Comparison of ENCODE assay signal across 9 cellular contexts in the genomic region with DNA sequence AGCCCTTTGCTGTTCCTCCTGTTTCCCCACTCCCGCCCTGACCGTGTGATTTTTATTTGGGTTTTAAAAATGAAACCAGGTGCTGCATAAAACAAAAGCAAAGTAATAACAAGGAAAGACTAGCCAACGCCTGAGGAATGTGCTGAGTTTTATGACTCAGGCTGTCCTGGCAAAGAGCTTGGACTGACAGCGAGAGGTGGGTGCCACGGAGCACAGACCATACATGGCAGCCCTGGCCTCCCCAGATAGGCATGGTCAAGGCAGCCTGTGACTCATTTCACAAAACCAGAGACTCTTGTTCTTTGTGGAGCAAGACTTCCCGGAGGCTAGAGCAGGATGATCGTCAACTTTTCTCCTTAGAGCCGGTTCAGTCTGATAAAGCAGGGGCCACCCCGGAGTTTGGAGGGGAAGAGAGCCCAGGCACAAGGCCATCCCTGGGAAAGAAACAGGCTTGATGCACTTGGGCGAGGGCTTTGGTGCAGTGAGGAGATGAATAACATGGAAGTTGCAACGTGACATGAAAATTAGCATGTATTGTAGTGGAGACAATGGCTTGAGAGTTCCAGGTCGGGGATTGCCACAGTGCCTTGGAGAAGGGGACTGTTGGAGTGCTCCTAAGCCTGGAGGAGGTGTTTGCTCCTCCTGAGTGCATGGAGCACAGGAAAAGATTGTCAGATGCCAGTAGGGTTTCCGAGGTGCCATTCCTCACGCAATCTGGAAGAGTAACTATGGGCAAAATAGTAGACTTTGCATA. TPM values are rescaled to one million over a fixed set of nuclear protein-coding genes. Genes with fewer than 3 reads are reported as not detected.
DNase-seq lines count a peak whose midpoint lies in the region; ATAC-seq and TF ChIP-seq lines count a peak whose summit lies in the region.
"Had no signal": no experiment of that assay in that cellular context is flagged by ENCODE, and none has a peak within 500 bp of the region (broad histone marks: within the 10 kb centered on the region; RNA-seq: fewer than 3 reads in every experiment).

No MANE protein-coding gene starts in this region.

- H3K27ac ChIP-seq in breast epithelium: peak overlapping the region; percentile 99 to 100
- peak overlapping the region; percentile 91 to 94 for H3K27ac ChIP-seq in lung (ENCODE audit: low read depth in 1 of 2, low read length in 1 of 2)
- peak overlapping the region; percentile 92 for H3K27ac ChIP-seq in vagina

- DNase-seq in EH (ENCODE audit: low read depth) (peak; percentile 99), breast epithelium (ENCODE audit: low spot score in 2 of 2) (peak; percentile 75 to 94), lung (ENCODE audit: low spot score) (peak; percentile 74), vagina (ENCODE audit: extremely low spot score in 2 of 2) (no peak), NCI-H345 (lab: John Stamatoyannopoulos, UW) (no peak), NCI-H1048 (lab: John Stamatoyannopoulos, UW) (no peak)

- intact Hi-C loops in breast epithelium (cut with DNase I; ENCODE audit: low total_unique reads): loop anchor here (5.0 kb wide), 1 partner anchor 153 kb away; no protein-coding TSS in a partner anchor
- intact Hi-C loops in vagina (cut with DNase I): loop anchor here (5.0 to 10.0 kb wide), 2 partner anchors 110 to 203 kb away; a partner anchor contains a TSS

- H3K27me3 ChIP-seq in breast epithelium: no peaks in the 10 kb centered on the region
- no peaks in the 10 kb centered on the region for H3K27me3 ChIP-seq in lung (ENCODE audit: control insufficient read depth, insufficient read depth)
- no peaks in the 10 kb centered on the region for H3K27me3 ChIP-seq in vagina

- TF ChIP-seq CTCF in breast epithelium (IDR thresholded peaks at IDR 0.05): no peak
- TF ChIP-seq CTCF in lung (IDR thresholded peaks at IDR 0.05; ENCODE audit: control extremely low read depth, extremely low read depth): no peak
- no peak for TF ChIP-seq CTCF in vagina (IDR thresholded peaks at IDR 0.05)

- no peaks in the 10 kb centered on the region for H3K9me3 ChIP-seq in breast epithelium
- no peaks in the 10 kb centered on the region for H3K9me3 ChIP-seq in lung (ENCODE audit: control insufficient read depth in 2 of 2, insufficient read depth in 1 of 2, low read length in 1 of 2)
- no peaks in the 10 kb centered on the region for H3K9me3 ChIP-seq in vagina

- ATAC-seq in HG03108 (IDR thresholded peaks at IDR 0.05; ENCODE audit: unreplicated experiment) (peak; percentile 36), lung (ENCODE audit: insufficient read depth, low FRiP score) (peak; percentile 59), GM21786 (IDR thresholded peaks at IDR 0.05; ENCODE audit: unreplicated experiment) (no peak)

- 50 to 68% methylated on average over 14 of the region's 14 CpGs for WGBS in lung, 2 donors

- H3K4me1 ChIP-seq in breast epithelium (peaks cover 7 to 24% of the 10 kb centered on the region in 2 donors), lung (ENCODE audit: control insufficient read depth in 2 of 2, insufficient read depth in 2 of 2, low read length in 2 of 2) (peaks cover 13 to 22% of the 10 kb centered on the region in 2 donors), vagina (peaks cover 38% of the 10 kb centered on the region)

- TF ChIP-seq POLR2A in breast epithelium (IDR thresholded peaks at IDR 0.05) (no peak), vagina (IDR thresholded peaks at IDR 0.05) (no peak)

- H3K36me3 ChIP-seq in breast epithelium (no peaks in the 10 kb centered on the region), lung (ENCODE audit: control insufficient read depth in 2 of 2, insufficient read depth in 2 of 2, low read length in 2 of 2) (no peaks in the 10 kb centered on the region), vagina (no peaks in the 10 kb centered on the region)

- H3K4me3 ChIP-seq in breast epithelium (peak overlapping the region in 2 of 3 donors; percentile 39 to 81), lung (no peak overlapping the region), vagina (peak overlapping the region; percentile 11 to 75)

RNA-seq across cellular contexts. Expression of a gene that starts 54.8 kb away (rescaled TPM):
- total RNA-seq in breast epithelium (not detected), lung (not detected), vagina (not detected)
- polyA plus RNA-seq in lung: not detected
- total RNA-seq: mononuclear cell had no signal

Comparison
In these comparisons a context has a peak if more than half of its experiments do, and no peak if none do; other contexts are left out.
1. DNase-seq: peak in EH (single experiment), breast epithelium (2 of 2) and lung (single experiment); none in vagina (0 of 2), NCI-H345 (single experiment) and NCI-H1048 (single experiment).
2. Peak in every context shown above with its lines, with median percentiles within 50 percentile points of each other: H3K27ac ChIP-seq.